ENCODE assay signal across 1 cellular context in the genomic region with DNA sequence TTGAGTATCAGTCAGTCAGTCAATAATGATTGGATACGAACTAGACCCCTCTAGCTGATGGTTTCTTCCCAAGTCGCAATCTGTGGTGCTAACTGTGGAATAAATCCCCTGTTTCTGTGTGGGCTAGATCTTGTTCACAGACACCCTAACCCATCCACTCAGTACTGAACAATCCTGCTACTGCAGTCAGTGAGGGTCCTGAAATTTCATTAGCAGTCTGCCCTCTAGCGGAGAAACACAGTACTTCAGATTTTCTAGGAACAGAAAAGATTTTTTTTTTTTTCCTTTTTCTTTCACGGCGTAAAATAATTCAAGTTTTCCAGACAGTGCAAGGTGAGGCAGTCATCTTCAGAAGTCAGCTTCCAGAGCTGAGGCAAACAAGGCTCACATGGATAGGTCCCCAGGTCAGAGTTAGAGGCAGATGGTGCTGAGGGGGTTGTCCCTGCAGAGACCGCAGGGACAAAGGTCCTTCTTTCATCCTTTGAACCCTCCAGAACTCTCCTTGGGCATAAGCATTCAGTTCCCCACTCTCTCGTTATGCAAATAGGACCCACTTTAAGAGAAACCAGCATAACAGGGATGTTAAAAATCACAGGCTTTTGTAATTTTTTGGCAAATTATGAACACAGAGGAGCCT.
TF ChIP-seq lines count a peak whose summit lies in the region.

No MANE protein-coding gene starts in this region.

TF ChIP-seq in H1, 55 proteins besides CTCF, POLR2A, EP300 and RAD21 (continued from another document):
- TF ChIP-seq ATF2 (IDR thresholded peaks at IDR 0.05; ENCODE audit: low read length) = no peak
- no peak for TF ChIP-seq SP2 (IDR thresholded peaks at IDR 0.05; ENCODE audit: low read length)
- TF ChIP-seq RFX5 (IDR thresholded peaks at IDR 0.05; ENCODE audit: borderline replicate concordance, low read depth, low read length) = no peak
- TF ChIP-seq GABPA (IDR thresholded peaks at IDR 0.05; ENCODE audit: borderline replicate concordance, insufficient read depth, low read length) = no peak
- TF ChIP-seq SAP30 (IDR thresholded peaks at IDR 0.05; ENCODE audit: insufficient read depth, insufficient replicate concordance, low read length) = no peak
- TF ChIP-seq TAF1 (IDR thresholded peaks at IDR 0.05; ENCODE audit: low read depth, low read length) = no peak
- no peak for TF ChIP-seq HDAC2 (IDR thresholded peaks at IDR 0.05; ENCODE audit: borderline replicate concordance in 1 of 2, low read depth in 2 of 2, low read length in 2 of 2)
- no peak for TF ChIP-seq FOSL1 (IDR thresholded peaks at IDR 0.05; ENCODE audit: insufficient read depth, low read depth, low read length)
- TF ChIP-seq, protein P1, sequence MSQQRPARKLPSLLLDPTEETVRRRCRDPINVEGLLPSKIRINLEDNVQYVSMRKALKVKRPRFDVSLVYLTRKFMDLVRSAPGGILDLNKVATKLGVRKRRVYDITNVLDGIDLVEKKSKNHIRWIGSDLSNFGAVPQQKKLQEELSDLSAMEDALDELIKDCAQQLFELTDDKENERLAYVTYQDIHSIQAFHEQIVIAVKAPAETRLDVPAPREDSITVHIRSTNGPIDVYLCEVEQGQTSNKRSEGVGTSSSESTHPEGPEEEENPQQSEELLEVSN (IDR thresholded peaks at IDR 0.05) = no peak
- no peak for TF ChIP-seq POLR2AphosphoS5 (IDR thresholded peaks at IDR 0.05; ENCODE audit: low read depth, low read length)
- no peak for TF ChIP-seq CREB1 (IDR thresholded peaks at IDR 0.05)
- TF ChIP-seq TEAD4 (IDR thresholded peaks at IDR 0.05; ENCODE audit: low read depth, low read length) = no peak
- no peak for TF ChIP-seq RBBP5 (IDR thresholded peaks at IDR 0.05; ENCODE audit: borderline replicate concordance, low read depth, low read length)
